In genomic region chr10:28177944-28178637, GRCh38 we compare ENCODE assay signal across 1 cellular context.
TF ChIP-seq lines count a peak whose summit lies in the region.

No MANE protein-coding gene starts in this region.

TF ChIP-seq in IMR-90, 13 proteins besides CTCF, POLR2A, EP300 and RAD21 (continued from another document):
- no peak for TF ChIP-seq ELK1 (IDR thresholded peaks at IDR 0.05; ENCODE audit: borderline replicate concordance, low read depth, low read length)
- no peak for TF ChIP-seq FOS (IDR thresholded peaks at IDR 0.05; ENCODE audit: low read depth, low read length)
- no peak for TF ChIP-seq CEBPB (IDR thresholded peaks at IDR 0.05; ENCODE audit: low read depth, low read length)
- TF ChIP-seq CHD1 (IDR thresholded peaks at IDR 0.05; ENCODE audit: low read depth, low read length) = no peak
- TF ChIP-seq MXI1 (IDR thresholded peaks at IDR 0.05; ENCODE audit: borderline replicate concordance, low read depth, low read length) = no peak
- TF ChIP-seq USF2 (IDR thresholded peaks at IDR 0.05; ENCODE audit: low read depth, low read length) = no peak
